8 cellular contexts compared by ENCODE assay signal in the genomic region with DNA sequence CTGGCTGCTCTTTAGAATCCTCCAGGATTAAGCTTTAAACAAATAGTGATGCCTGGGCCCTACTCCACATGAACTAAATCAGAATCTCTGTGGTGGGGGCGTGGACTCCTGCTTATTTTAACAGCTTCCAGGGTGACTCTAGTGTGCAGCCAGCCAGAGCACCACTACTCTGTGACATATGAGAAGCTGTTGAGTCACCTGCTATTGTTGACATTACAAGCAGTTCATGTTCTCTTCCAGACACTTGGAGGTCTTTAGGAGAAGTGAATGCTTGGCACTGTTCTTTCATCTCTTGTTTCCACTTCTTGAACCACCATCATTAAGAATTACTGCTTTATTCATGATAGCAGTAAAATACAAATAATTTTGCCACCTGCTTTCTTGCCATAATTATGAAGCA. TPM values are rescaled to one million over a fixed set of nuclear protein-coding genes. Genes with fewer than 3 reads are reported as not detected.
DNase-seq lines count a peak whose midpoint lies in the region; ATAC-seq and TF ChIP-seq lines count a peak whose summit lies in the region.

No MANE protein-coding gene starts in this region.

- TF ChIP-seq CTCF in breast epithelium (IDR thresholded peaks at IDR 0.05) (no peak), mesothelial cell of epicardium (IDR thresholded peaks at IDR 0.05; ENCODE audit: unreplicated experiment) (no peak)

- peaks cover 3% of the 10 kb centered on the region for H3K36me3 Mint-ChIP-seq in mesothelial cell of epicardium

- H3K27ac Mint-ChIP-seq in mesothelial cell of epicardium = peak overlapping the region; percentile 80

- H3K27ac ChIP-seq in breast epithelium = peak overlapping the region; percentile 60 to 78

- no peaks in the 10 kb centered on the region for H3K36me3 ChIP-seq in breast epithelium

- H3K9me3 Mint-ChIP-seq in mesothelial cell of epicardium = peaks cover 22% of the 10 kb centered on the region

- H3K4me3 ChIP-seq in breast epithelium = no peak overlapping the region

- H3K4me1 Mint-ChIP-seq in mesothelial cell of epicardium = peaks cover 23% of the 10 kb centered on the region

- no peak overlapping the region for H3K4me3 Mint-ChIP-seq in mesothelial cell of epicardium

- no peaks in the 10 kb centered on the region for H3K27me3 ChIP-seq in breast epithelium

- peaks cover 0 to 5% of the 10 kb centered on the region in 2 donors for H3K9me3 ChIP-seq in breast epithelium

- DNase-seq in COLO668 (lab: John Stamatoyannopoulos, UW; ENCODE audit: unreplicated experiment) (peak; percentile 78), NCI-H187 treated with DMSO at 0.1 percent for 48 hours (lab: John Stamatoyannopoulos, UW) (peak; percentile 54), breast epithelium (ENCODE audit: low spot score in 2 of 2) (peak in 1 of 2 donors; percentile 26), mesothelial cell of epicardium (ENCODE audit: low spot score in 2 of 2, unreplicated experiment in 2 of 2) (no peak), midbrain (lab: John Stamatoyannopoulos, UW) (no peak), left lobe of liver (ENCODE audit: low spot score) (no peak), inferior parietal cortex (ENCODE audit: extremely low spot score) (no peak)
- DNase-seq in stimulated activated CD4-positive, alpha-beta T cell treated with anti-CD3 and anti-CD28 coated beads, Interleukin-4, amount 100 ng/mL, for 4 hours = no peak

- no peaks in the 10 kb centered on the region for H3K4me1 ChIP-seq in breast epithelium

- no peak for ATAC-seq in left lobe of liver

- intact Hi-C loops in breast epithelium (cut with DNase I; ENCODE audit: low total_unique reads) = no loop called here

- no peaks in the 10 kb centered on the region for H3K27me3 Mint-ChIP-seq in mesothelial cell of epicardium (ENCODE audit: low read depth)

- no peak for TF ChIP-seq POLR2A in breast epithelium (IDR thresholded peaks at IDR 0.05)

RNA-seq across cellular contexts. Expression of gene C4orf51, which starts 0.4 kb away (rescaled TPM):
- total RNA-seq in breast epithelium (not detected), mesothelial cell of epicardium (not detected in 3 replicates), left lobe of liver (not detected)

Comparison
In these comparisons a context has a peak if more than half of its experiments do, and no peak if none do; other contexts are left out.
1. DNase-seq: peak in COLO668 (single experiment) and NCI-H187 treated with DMSO at 0.1 percent for 48 hours (single experiment); none in mesothelial cell of epicardium (0 of 2), midbrain (single experiment), stimulated activated CD4-positive, alpha-beta T cell treated with anti-CD3 and anti-CD28 coated beads, Interleukin-4, amount 100 ng/mL, for 4 hours (0 of 2), left lobe of liver (single experiment) and inferior parietal cortex (single experiment).